ENCODE assay signal across 9 cellular contexts in the genomic region with DNA sequence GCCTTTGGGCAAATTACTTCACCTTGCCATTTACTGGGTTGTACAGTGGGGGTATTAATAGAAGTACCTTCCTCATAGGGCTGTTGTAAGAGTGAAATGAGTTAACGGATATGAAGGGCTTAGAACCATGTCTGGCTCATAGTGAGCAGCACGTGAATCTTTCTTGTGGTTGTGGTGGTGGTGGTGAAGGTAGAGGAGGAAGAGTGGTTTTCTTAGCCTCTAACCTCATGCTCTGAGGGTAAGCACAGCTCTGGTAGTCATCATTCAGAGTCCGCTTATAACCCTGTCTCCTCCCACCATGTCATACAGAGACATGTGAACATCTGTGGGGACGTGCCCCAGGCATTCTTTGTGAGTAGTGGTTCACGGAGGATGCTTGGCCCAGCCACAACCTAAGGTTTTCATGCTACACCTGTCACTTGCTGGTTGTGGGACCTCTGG. TPM values are rescaled to one million over a fixed set of nuclear protein-coding genes. Genes with fewer than 3 reads are reported as not detected.
DNase-seq lines count a peak whose midpoint lies in the region; ATAC-seq, FAIRE-seq and TF ChIP-seq lines count a peak whose summit lies in the region.
"Had no signal": no experiment of that assay in that cellular context is flagged by ENCODE, and none has a peak within 500 bp of the region (broad histone marks: within the 10 kb centered on the region; RNA-seq: fewer than 3 reads in every experiment).

No MANE protein-coding gene starts in this region.

- POLR2A ChIA-PET in activated CD4-positive, alpha-beta memory T cell treated with anti-CD3 and anti-CD28 coated beads, Interleukin-2, amount 10 ng/mL, durations not matched to agents 7 days and 5 days (lab: Charles Lee) = interaction anchor here (0.7 kb wide), 1 partner anchor 319 kb away, joined by 3 read pairs; no protein-coding TSS in a partner anchor

- H3K9me3 Mint-ChIP-seq in activated CD4-positive, alpha-beta memory T cell treated with anti-CD3 and anti-CD28 coated beads, Interleukin-2, amount 10 ng/mL, durations not matched to agents 7 days and 5 days = no peaks in the 10 kb centered on the region

- no peaks in the 10 kb centered on the region for H3K36me3 ChIP-seq in right atrium auricular region

- no peak for TF ChIP-seq CTCF in right atrium auricular region (IDR thresholded peaks at IDR 0.05)

- peak; percentile 73 for DNase-seq in activated CD4-positive, alpha-beta memory T cell treated with anti-CD3 and anti-CD28 coated beads, Interleukin-2, amount 10 ng/mL, durations not matched to agents 7 days and 5 days
- peak; percentile 66 for DNase-seq in stimulated activated CD4-positive, alpha-beta T cell treated with anti-CD3 and anti-CD28 coated beads, Interleukin-1b, Interleukin-23, amount 100 ng/mL, for 48 hours
- DNase-seq in NCI-H1930 (lab: John Stamatoyannopoulos, UW) = no peak
- DNase-seq in anterior cingulate cortex (lab: John Stamatoyannopoulos, UW) = no peak
- no peak for DNase-seq in right atrium auricular region (ENCODE audit: low spot score)
- no peak for DNase-seq in HTR-8/SVneo (ENCODE audit: insufficient read length, low spot score)

- no peak overlapping the region for H3K27ac ChIP-seq in right atrium auricular region

- H3K4me3 ChIP-seq in right atrium auricular region = no peak overlapping the region
- H3K4me3 ChIP-seq: K562 had no signal

- H3K4me3 Mint-ChIP-seq in activated CD4-positive, alpha-beta memory T cell treated with anti-CD3 and anti-CD28 coated beads, Interleukin-2, amount 10 ng/mL, durations not matched to agents 7 days and 5 days = no peak overlapping the region

- no peaks in the 10 kb centered on the region for H3K36me3 Mint-ChIP-seq in activated CD4-positive, alpha-beta memory T cell treated with anti-CD3 and anti-CD28 coated beads, Interleukin-2, amount 10 ng/mL, durations not matched to agents 7 days and 5 days (ENCODE audit: low read depth)

- H3K4me1 ChIP-seq in right atrium auricular region = peaks cover 0 to 18% of the 10 kb centered on the region in 2 donors

- CTCF ChIA-PET in activated CD4-positive, alpha-beta memory T cell treated with anti-CD3 and anti-CD28 coated beads, Interleukin-2, amount 10 ng/mL, durations not matched to agents 7 days and 5 days (lab: Charles Lee) = no interaction called here

- H3K27me3 ChIP-seq in right atrium auricular region = no peaks in the 10 kb centered on the region

- no peak for FAIRE-seq in HTR-8/SVneo (lab: Jason Lieb, UNC)
- FAIRE-seq: K562 had no signal

- peaks cover 18% of the 10 kb centered on the region for H3K4me1 Mint-ChIP-seq in activated CD4-positive, alpha-beta memory T cell treated with anti-CD3 and anti-CD28 coated beads, Interleukin-2, amount 10 ng/mL, durations not matched to agents 7 days and 5 days

- no peaks in the 10 kb centered on the region for H3K9me3 ChIP-seq in right atrium auricular region

- H3K27ac Mint-ChIP-seq in activated CD4-positive, alpha-beta memory T cell treated with anti-CD3 and anti-CD28 coated beads, Interleukin-2, amount 10 ng/mL, durations not matched to agents 7 days and 5 days = peak overlapping the region; percentile 28

- peaks cover 77% of the 10 kb centered on the region for H3K27me3 Mint-ChIP-seq in activated CD4-positive, alpha-beta memory T cell treated with anti-CD3 and anti-CD28 coated beads, Interleukin-2, amount 10 ng/mL, durations not matched to agents 7 days and 5 days

- ATAC-seq in GM19324 (IDR thresholded peaks at IDR 0.05; ENCODE audit: low FRiP score, unreplicated experiment) = peak; percentile 75
- ATAC-seq in HG03064 (IDR thresholded peaks at IDR 0.05; ENCODE audit: low read depth, unreplicated experiment) = peak; percentile 92
- ATAC-seq: K562 had no signal

RNA-seq across cellular contexts. Expression of a gene that starts 43.6 kb away (rescaled TPM):
- total RNA-seq in activated CD4-positive, alpha-beta memory T cell treated with anti-CD3 and anti-CD28 coated beads, Interleukin-2, amount 10 ng/mL, durations not matched to agents 7 days and 5 days = 1 to 10 TPM in 1 of 2 experiments, under 1 TPM in 1; 0.98 to 1.0 TPM
- total RNA-seq in right atrium auricular region = 10 to 100 TPM; 73.8 to 99.8 TPM

Comparison
In these comparisons a context has a peak if more than half of its experiments do, and no peak if none do; other contexts are left out.
1. DNase-seq: peak in activated CD4-positive, alpha-beta memory T cell treated with anti-CD3 and anti-CD28 coated beads, Interleukin-2, amount 10 ng/mL, durations not matched to agents 7 days and 5 days (single experiment) and stimulated activated CD4-positive, alpha-beta T cell treated with anti-CD3 and anti-CD28 coated beads, Interleukin-1b, Interleukin-23, amount 100 ng/mL, for 48 hours (single experiment); none in NCI-H1930 (0 of 2), anterior cingulate cortex (0 of 58), right atrium auricular region (single experiment) and HTR-8/SVneo (single experiment).
2. RNA of a gene that starts 43.6 kb away (total RNA-seq): 73.8 to 99.8 TPM in right atrium auricular region; 0.98 to 1.0 TPM in activated CD4-positive, alpha-beta memory T cell treated with anti-CD3 and anti-CD28 coated beads, Interleukin-2, amount 10 ng/mL, durations not matched to agents 7 days and 5 days; every median in the first group is over 10 times any median in the second.